11 cellular contexts compared by ENCODE assay signal in the genomic region with DNA sequence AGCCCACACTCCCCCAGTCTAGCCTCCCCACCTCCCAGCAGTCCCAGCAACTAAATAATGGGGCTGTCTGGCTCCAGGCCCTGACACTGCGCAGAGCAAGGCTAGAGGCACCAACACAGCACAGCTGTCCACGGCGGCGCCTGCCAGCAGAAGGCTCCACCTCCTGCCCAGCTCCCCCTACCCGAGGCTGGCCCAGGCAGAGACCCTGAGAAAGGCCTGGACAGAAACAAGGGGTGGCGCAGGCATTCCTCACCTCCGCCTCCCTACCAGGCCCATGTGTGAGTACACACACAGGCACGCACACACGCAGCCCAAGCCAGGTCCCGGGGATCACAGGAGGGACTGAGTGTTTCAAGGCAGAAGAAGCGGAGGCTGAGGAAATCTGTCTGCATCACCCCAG. TPM values are rescaled to one million over a fixed set of nuclear protein-coding genes. Genes with fewer than 3 reads are reported as not detected.
DNase-seq lines count a peak whose midpoint lies in the region; ATAC-seq and TF ChIP-seq lines count a peak whose summit lies in the region.
"Had no signal": no experiment of that assay in that cellular context is flagged by ENCODE, and none has a peak within 500 bp of the region (broad histone marks: within the 10 kb centered on the region; RNA-seq: fewer than 3 reads in every experiment).

No MANE protein-coding gene starts in this region.

- H3K4me3 ChIP-seq in muscle layer of duodenum (ENCODE audit: low read depth in 1 of 2, low read length in 2 of 2), result no peak overlapping the region
- H3K4me3 ChIP-seq: GM23338 had no signal

- ATAC-seq in natural killer cell (no peak), HG02885 (IDR thresholded peaks at IDR 0.05; ENCODE audit: poor library complexity, unreplicated experiment) (no peak), HG03095 (IDR thresholded peaks at IDR 0.05; ENCODE audit: unreplicated experiment) (no peak)
- no peak for ATAC-seq in natural killer cell treated with Interleukin-12 subunit alpha and Interleukin-12 subunit beta and Interleukin-15 and Interleukin-18, amount 100 ng/mL, for 72 hours
- ATAC-seq: GM23338; stimulated activated naive CD8-positive, alpha-beta T cell treated with anti-CD3 and anti-CD28 coated beads, Interleukin-15, amount 100 ng/mL, for 72 hours had no signal

- no peak for DNase-seq in natural killer cell
- no peak for DNase-seq in natural killer cell treated with Interleukin-12 subunit alpha and Interleukin-12 subunit beta and Interleukin-15 and Interleukin-18, amount 100 ng/mL, for 72 hours (ENCODE audit: low spot score)
- DNase-seq in globus pallidus (ENCODE audit: low spot score), result peak; percentile 89
- no peak for DNase-seq in RWPE1 (ENCODE audit: low spot score)
- DNase-seq in GM03348 (ENCODE audit: low spot score), result no peak
- DNase-seq: mammary epithelial cell; stimulated activated naive CD8-positive, alpha-beta T cell treated with anti-CD3 and anti-CD28 coated beads, Interleukin-15, amount 100 ng/mL, for 72 hours had no signal

- no peaks in the 10 kb centered on the region for H3K9me3 ChIP-seq in muscle layer of duodenum (ENCODE audit: control insufficient read depth in 1 of 2, low read length in 2 of 2)

- peaks cover 8 to 21% of the 10 kb centered on the region in 2 donors for H3K4me1 Mint-ChIP-seq in natural killer cell
- H3K4me1 Mint-ChIP-seq in natural killer cell treated with Interleukin-12 subunit alpha and Interleukin-12 subunit beta and Interleukin-15 and Interleukin-18, amount 100 ng/mL, for 72 hours (ENCODE audit: low read depth in 2 of 2), result peaks cover 5 to 9% of the 10 kb centered on the region in 2 donors

- CTCF ChIA-PET in RWPE1 (lab: Yijun Ruan, JAX), result interaction anchor here (0.7 kb wide), 1 partner anchor 284 kb away, joined by 5 read pairs; no protein-coding TSS in a partner anchor

- peak overlapping the region; percentile 21 for H3K4me3 Mint-ChIP-seq in natural killer cell
- no peak overlapping the region for H3K4me3 Mint-ChIP-seq in natural killer cell treated with Interleukin-12 subunit alpha and Interleukin-12 subunit beta and Interleukin-15 and Interleukin-18, amount 100 ng/mL, for 72 hours
- H3K4me3 Mint-ChIP-seq: GM23338; stimulated activated naive CD8-positive, alpha-beta T cell treated with anti-CD3 and anti-CD28 coated beads, Interleukin-15, amount 100 ng/mL, for 72 hours had no signal

- no peaks in the 10 kb centered on the region for H3K36me3 Mint-ChIP-seq in natural killer cell
- no peaks in the 10 kb centered on the region for H3K36me3 Mint-ChIP-seq in natural killer cell treated with Interleukin-12 subunit alpha and Interleukin-12 subunit beta and Interleukin-15 and Interleukin-18, amount 100 ng/mL, for 72 hours

- intact Hi-C loops in natural killer cell (cut with micrococcal nuclease), result no loop called here

- no peaks in the 10 kb centered on the region for H3K36me3 ChIP-seq in muscle layer of duodenum (ENCODE audit: control insufficient read depth in 1 of 2, insufficient read depth in 2 of 2, low read length in 2 of 2)

- H3K4me1 ChIP-seq in muscle layer of duodenum (ENCODE audit: control insufficient read depth in 1 of 2, insufficient read depth in 2 of 2, low read length in 2 of 2), result peaks cover 28 to 95% of the 10 kb centered on the region in 2 donors

- H3K27me3 ChIP-seq in muscle layer of duodenum (ENCODE audit: low read depth, low read length), result peaks cover 6% of the 10 kb centered on the region

- peaks cover 23 to 32% of the 10 kb centered on the region in 2 donors for H3K27me3 Mint-ChIP-seq in natural killer cell (ENCODE audit: low read depth in 2 of 2)
- peaks cover 22 to 25% of the 10 kb centered on the region in 2 donors for H3K27me3 Mint-ChIP-seq in natural killer cell treated with Interleukin-12 subunit alpha and Interleukin-12 subunit beta and Interleukin-15 and Interleukin-18, amount 100 ng/mL, for 72 hours

- TF ChIP-seq CTCF in natural killer cell (IDR thresholded peaks at IDR 0.05), result no peak
- TF ChIP-seq CTCF in RWPE1 (conservative IDR thresholded peaks at IDR 0.05; ENCODE audit: low read depth), result no peak

- H3K27ac ChIP-seq in muscle layer of duodenum (ENCODE audit: low read length) (peak overlapping the region; percentile 8), RWPE1 (no peak overlapping the region)

- H3K27ac Mint-ChIP-seq in natural killer cell, result no peak overlapping the region
- no peak overlapping the region for H3K27ac Mint-ChIP-seq in natural killer cell treated with Interleukin-12 subunit alpha and Interleukin-12 subunit beta and Interleukin-15 and Interleukin-18, amount 100 ng/mL, for 72 hours
- H3K27ac Mint-ChIP-seq: GM23338; stimulated activated naive CD8-positive, alpha-beta T cell treated with anti-CD3 and anti-CD28 coated beads, Interleukin-15, amount 100 ng/mL, for 72 hours had no signal

- no peaks in the 10 kb centered on the region for H3K9me3 Mint-ChIP-seq in natural killer cell
- no peaks in the 10 kb centered on the region for H3K9me3 Mint-ChIP-seq in natural killer cell treated with Interleukin-12 subunit alpha and Interleukin-12 subunit beta and Interleukin-15 and Interleukin-18, amount 100 ng/mL, for 72 hours
- H3K9me3 Mint-ChIP-seq: GM23338; stimulated activated naive CD8-positive, alpha-beta T cell treated with anti-CD3 and anti-CD28 coated beads, Interleukin-15, amount 100 ng/mL, for 72 hours had no signal

- POLR2A ChIA-PET in RWPE1 (lab: Yijun Ruan, JAX; ENCODE audit: low non-redundant PET), result no interaction called here

RNA-seq across cellular contexts. Expression of a gene that starts 6.0 kb away (rescaled TPM):
- under 1 TPM in 2 of 3 donors, not detected in 1; 0.39 to 0.60 TPM for total RNA-seq in natural killer cell
- total RNA-seq in natural killer cell treated with Interleukin-12 subunit alpha and Interleukin-12 subunit beta and Interleukin-15 and Interleukin-18, amount 100 ng/mL, for 72 hours, result under 1 TPM in 1 of 2 donors, not detected in 1; 0.22 TPM

RNA-seq across cellular contexts. Expression of a gene that starts 18.7 kb away (rescaled TPM):
- total RNA-seq in natural killer cell, result 1 to 10 TPM; 2.6 to 5.9 (median 3.8) TPM
- 1 to 10 TPM; 1.2 to 8.0 TPM for total RNA-seq in natural killer cell treated with Interleukin-12 subunit alpha and Interleukin-12 subunit beta and Interleukin-15 and Interleukin-18, amount 100 ng/mL, for 72 hours

RNA-seq across cellular contexts. Expression of a gene that starts 52.2 kb away (rescaled TPM):
- total RNA-seq in natural killer cell, result 1 to 10 TPM; 4.4 to 4.6 (median 4.5) TPM
- 1 to 10 TPM; 2.5 to 2.7 TPM for total RNA-seq in natural killer cell treated with Interleukin-12 subunit alpha and Interleukin-12 subunit beta and Interleukin-15 and Interleukin-18, amount 100 ng/mL, for 72 hours

RNA-seq across cellular contexts. Expression of a gene that starts 56.2 kb away (rescaled TPM):
- total RNA-seq in natural killer cell, result 10 to 100 TPM; 50.6 to 60.5 (median 53.7) TPM
- 10 to 100 TPM; 43.1 to 82.8 TPM for total RNA-seq in natural killer cell treated with Interleukin-12 subunit alpha and Interleukin-12 subunit beta and Interleukin-15 and Interleukin-18, amount 100 ng/mL, for 72 hours
